In the genomic region with DNA sequence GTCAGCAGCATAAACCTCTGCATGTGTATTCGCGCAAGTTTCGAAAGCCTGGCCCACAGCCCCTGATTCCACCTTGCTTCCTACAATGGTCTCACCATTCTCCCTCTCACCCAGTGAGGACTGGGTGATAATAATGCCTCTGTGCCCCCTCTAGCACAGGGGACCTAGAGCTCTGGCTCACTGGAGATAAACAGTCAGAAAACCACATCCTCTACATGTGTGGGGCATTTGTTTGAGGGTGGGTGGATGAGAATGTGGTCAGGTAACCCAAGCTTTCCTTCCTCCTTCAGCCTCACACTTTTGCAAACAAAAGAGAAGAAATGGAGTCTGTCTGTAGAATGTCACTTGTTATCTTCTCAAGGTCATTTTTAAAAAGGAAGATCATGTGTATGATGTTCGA, we compare ENCODE assay signal across 12 cellular contexts.
A peak's percentile ranks its signal among the peaks of the same experiment; 100 is the strongest.
DNase-seq lines count a peak whose midpoint lies in the region; ATAC-seq and TF ChIP-seq lines count a peak whose summit lies in the region.
"Had no signal": no experiment of that assay in that cellular context is flagged by ENCODE, and none has a peak within 500 bp of the region (broad histone marks: within the 10 kb centered on the region; RNA-seq: fewer than 3 reads in every experiment).

No MANE protein-coding gene starts in this region.

- H3K4me3 Mint-ChIP-seq in activated CD8-positive, alpha-beta T cell treated with anti-CD3 and anti-CD28 coated beads, Interleukin-2, amount 10 ng/mL, durations not matched to agents 7 days and 5 days: peak overlapping the region; percentile 46
- no peak overlapping the region for H3K4me3 Mint-ChIP-seq in nephron progenitor cell
- H3K4me3 Mint-ChIP-seq: brain had no signal

- H3K4me1 ChIP-seq in BLaER1: peaks cover 28% of the 10 kb centered on the region

- CTCF ChIA-PET in activated CD8-positive, alpha-beta T cell treated with anti-CD3 and anti-CD28 coated beads, Interleukin-2, amount 10 ng/mL, durations not matched to agents 7 days and 5 days (lab: Charles Lee): interaction anchor here (0.7 to 1.2 kb wide), 5 partner anchors 9 to 90 kb away, joined by 3 to 5 read pairs (median 3); no protein-coding TSS in a partner anchor

- H3K4me1 Mint-ChIP-seq in activated CD8-positive, alpha-beta T cell treated with anti-CD3 and anti-CD28 coated beads, Interleukin-2, amount 10 ng/mL, durations not matched to agents 7 days and 5 days (ENCODE audit: low read depth): peaks cover 38% of the 10 kb centered on the region
- peaks cover 25% of the 10 kb centered on the region for H3K4me1 Mint-ChIP-seq in nephron progenitor cell

- no peaks in the 10 kb centered on the region for H4K20me1 ChIP-seq in BLaER1

- H3K36me3 ChIP-seq in BLaER1: no peaks in the 10 kb centered on the region
- H3K36me3 ChIP-seq: left ventricle myocardium inferior had no signal

- H3K4me3 ChIP-seq in BLaER1: no peak overlapping the region
- H3K4me3 ChIP-seq: left ventricle myocardium inferior had no signal

- peaks cover 33% of the 10 kb centered on the region for H3K27me3 Mint-ChIP-seq in activated CD8-positive, alpha-beta T cell treated with anti-CD3 and anti-CD28 coated beads, Interleukin-2, amount 10 ng/mL, durations not matched to agents 7 days and 5 days (ENCODE audit: low read depth)
- H3K27me3 Mint-ChIP-seq in nephron progenitor cell (ENCODE audit: low read depth, poor library complexity): peaks cover 45% of the 10 kb centered on the region
- H3K27me3 Mint-ChIP-seq: brain had no signal

- peak overlapping the region; percentile 72 for H3K4me2 ChIP-seq in BLaER1

- POLR2A ChIA-PET in activated CD8-positive, alpha-beta T cell treated with anti-CD3 and anti-CD28 coated beads, Interleukin-2, amount 10 ng/mL, durations not matched to agents 7 days and 5 days (lab: Charles Lee): interaction anchor here (0.8 kb wide), 1 partner anchor 11 kb away, joined by 3 read pairs; no protein-coding TSS in a partner anchor

- ATAC-seq in GM18907 (IDR thresholded peaks at IDR 0.05; ENCODE audit: unreplicated experiment) (peak; percentile 91), HG03175 (IDR thresholded peaks at IDR 0.05; ENCODE audit: unreplicated experiment) (peak; percentile 81)
- peak; percentile 94 for ATAC-seq in activated CD8-positive, alpha-beta T cell treated with anti-CD3 and anti-CD28 coated beads, Interleukin-2, amount 10 ng/mL, durations not matched to agents 7 days and 5 days
- ATAC-seq: Panc1 had no signal

- H3K9me3 ChIP-seq in BLaER1: no peaks in the 10 kb centered on the region
- H3K9me3 ChIP-seq: left ventricle myocardium inferior had no signal

- no peak overlapping the region for H3K27ac ChIP-seq in BLaER1
- H3K27ac ChIP-seq: left ventricle myocardium inferior had no signal

- DNase-seq in activated CD8-positive, alpha-beta T cell treated with anti-CD3 and anti-CD28 coated beads, Interleukin-2, amount 10 ng/mL, durations not matched to agents 7 days and 5 days: peak; percentile 73
- no peak for DNase-seq in NCI-H2029 (lab: John Stamatoyannopoulos, UW)
- no peak for DNase-seq in nephron progenitor cell
- no peak for DNase-seq in hippocampal formation (lab: John Stamatoyannopoulos, UW)
- no peak for DNase-seq in NCI-H1436 treated with DMSO at 0.1 percent for 48 hours (lab: John Stamatoyannopoulos, UW)
- DNase-seq: C1 segment of cervical spinal cord, left ventricle myocardium inferior had no signal

- H3K27me3 ChIP-seq in BLaER1: no peaks in the 10 kb centered on the region

- TF ChIP-seq CTCF in nephron progenitor cell (IDR thresholded peaks at IDR 0.05): no peak

- H3K36me3 Mint-ChIP-seq in activated CD8-positive, alpha-beta T cell treated with anti-CD3 and anti-CD28 coated beads, Interleukin-2, amount 10 ng/mL, durations not matched to agents 7 days and 5 days (ENCODE audit: low read depth): peaks cover 6% of the 10 kb centered on the region
- no peaks in the 10 kb centered on the region for H3K36me3 Mint-ChIP-seq in nephron progenitor cell (ENCODE audit: low read depth)
- H3K36me3 Mint-ChIP-seq: brain had no signal

- peak overlapping the region; percentile 86 for H3K27ac Mint-ChIP-seq in activated CD8-positive, alpha-beta T cell treated with anti-CD3 and anti-CD28 coated beads, Interleukin-2, amount 10 ng/mL, durations not matched to agents 7 days and 5 days
- no peak overlapping the region for H3K27ac Mint-ChIP-seq in nephron progenitor cell
- H3K27ac Mint-ChIP-seq: brain had no signal

- peaks cover 3% of the 10 kb centered on the region for H3K9me3 Mint-ChIP-seq in activated CD8-positive, alpha-beta T cell treated with anti-CD3 and anti-CD28 coated beads, Interleukin-2, amount 10 ng/mL, durations not matched to agents 7 days and 5 days (ENCODE audit: insufficient read depth)
- no peaks in the 10 kb centered on the region for H3K9me3 Mint-ChIP-seq in nephron progenitor cell
- H3K9me3 Mint-ChIP-seq: brain had no signal

- no peak overlapping the region for H3K9ac ChIP-seq in BLaER1
